In genomic region chr3:37257581-37257980, GRCh38 we compare ENCODE assay signal across 20 cellular contexts.
"Had no signal": no experiment of that assay in that cellular context is flagged by ENCODE, and none has a peak within 500 bp of the region (broad histone marks: within the 10 kb centered on the region; RNA-seq: fewer than 3 reads in every experiment).

No MANE protein-coding gene starts in this region.

- DNase-seq: activated CD4-positive, alpha-beta memory T cell treated with anti-CD3 and anti-CD28 coated beads, Interleukin-2, amount 10 ng/mL, durations not matched to agents 7 days and 5 days; activated CD4-positive, alpha-beta T cell treated with anti-CD3 and anti-CD28 coated beads for 4 hours; activated effector memory CD4-positive, alpha-beta T cell treated with anti-CD3 and anti-CD28 coated beads, Interleukin-2, amount 50 U/mL, for 16 hours; activated T-cell treated with anti-CD3 and anti-CD28 coated beads, Interleukin-2, amount 50 U/mL, for 4 hours; amniotic stem cell; gastrocnemius medialis; heart left ventricle; left ventricle myocardium inferior; ovary; right lobe of liver; small intestine; stimulated activated CD4-positive, alpha-beta T cell treated with anti-CD3 and anti-CD28 coated beads, Interleukin-4, amount 100 ng/mL, for 24 hours; SW 1271; upper lobe of left lung had no signal

- H3K4me3 Mint-ChIP-seq: activated CD4-positive, alpha-beta memory T cell treated with anti-CD3 and anti-CD28 coated beads, Interleukin-2, amount 10 ng/mL, durations not matched to agents 7 days and 5 days; activated naive CD8-positive, alpha-beta T cell; activated T-cell treated with anti-CD3 and anti-CD28 coated beads, Interleukin-2, amount 50 U/mL, for 4 hours; stimulated activated memory B cell treated with anti-CD40 and anti-IgM and Interleukin-4, amounts not matched to agents 10 μg/mL and 1 μg/mL and 100 μg/mL, for 72 hours; T-helper 2 cell treated with Interferon-gamma antibody and Interleukin-4, amounts not matched to agents 5 μg/mL and 100 μg/mL, for 36 hours had no signal

- H3K27me3 ChIP-seq: cardiac muscle cell, gastrocnemius medialis, heart left ventricle, ovary, right lobe of liver, upper lobe of left lung had no signal

- ATAC-seq: activated T-cell treated with anti-CD3 and anti-CD28 coated beads, Interleukin-2, amount 50 U/mL, for 4 hours; gastrocnemius medialis; heart left ventricle; stimulated activated memory B cell treated with anti-CD40 and anti-IgM and Interleukin-4, amounts not matched to agents 10 μg/mL and 1 μg/mL and 100 μg/mL, for 72 hours had no signal

- H3K4me3 ChIP-seq: cardiac muscle cell, gastrocnemius medialis, heart left ventricle, left ventricle myocardium inferior, ovary, right lobe of liver, thoracic aorta, upper lobe of left lung had no signal

- H3K9me3 Mint-ChIP-seq: activated CD4-positive, alpha-beta memory T cell treated with anti-CD3 and anti-CD28 coated beads, Interleukin-2, amount 10 ng/mL, durations not matched to agents 7 days and 5 days; activated T-cell treated with anti-CD3 and anti-CD28 coated beads, Interleukin-2, amount 50 U/mL, for 4 hours; stimulated activated memory B cell treated with anti-CD40 and anti-IgM and Interleukin-4, amounts not matched to agents 10 μg/mL and 1 μg/mL and 100 μg/mL, for 72 hours; T-helper 2 cell treated with Interferon-gamma antibody and Interleukin-4, amounts not matched to agents 5 μg/mL and 100 μg/mL, for 36 hours had no signal

- FAIRE-seq: TTC549 had no signal

- H3K9me3 ChIP-seq: gastrocnemius medialis, heart left ventricle, left ventricle myocardium inferior, ovary, right lobe of liver, thoracic aorta, upper lobe of left lung had no signal

- H3K4me1 ChIP-seq: right lobe of liver had no signal

- H3K36me3 ChIP-seq: ovary, thoracic aorta had no signal

- H3K27ac ChIP-seq: cardiac muscle cell, heart left ventricle, left ventricle myocardium inferior, ovary, right lobe of liver, thoracic aorta, upper lobe of left lung had no signal

- H3K27me3 Mint-ChIP-seq: activated CD4-positive, alpha-beta memory T cell treated with anti-CD3 and anti-CD28 coated beads, Interleukin-2, amount 10 ng/mL, durations not matched to agents 7 days and 5 days; activated naive CD8-positive, alpha-beta T cell; stimulated activated memory B cell treated with anti-CD40 and anti-IgM and Interleukin-4, amounts not matched to agents 10 μg/mL and 1 μg/mL and 100 μg/mL, for 72 hours had no signal

- H3K27ac Mint-ChIP-seq: activated CD4-positive, alpha-beta memory T cell treated with anti-CD3 and anti-CD28 coated beads, Interleukin-2, amount 10 ng/mL, durations not matched to agents 7 days and 5 days; activated naive CD8-positive, alpha-beta T cell; stimulated activated memory B cell treated with anti-CD40 and anti-IgM and Interleukin-4, amounts not matched to agents 10 μg/mL and 1 μg/mL and 100 μg/mL, for 72 hours; T-helper 2 cell treated with Interferon-gamma antibody and Interleukin-4, amounts not matched to agents 5 μg/mL and 100 μg/mL, for 36 hours had no signal
